In genomic region chr13:98050041-98050466, GRCh38 we compare ENCODE assay signal across 1 cellular context.
TF ChIP-seq lines count a peak whose summit lies in the region.

No MANE protein-coding gene starts in this region.

TF ChIP-seq in HepG2, 621 proteins besides CTCF, POLR2A, EP300 and RAD21 (continued from another document and continues in another):
- TF ChIP-seq ZNF142 (CRISPR knock-in tag; IDR thresholded peaks at IDR 0.05) (no peak), AKAP8 (CRISPR knock-in tag; IDR thresholded peaks at IDR 0.05) (no peak), POGZ (CRISPR knock-in tag; IDR thresholded peaks at IDR 0.05) (peak; percentile 62; the same call in 1 of the 2 replicates), KLF16 (CRISPR knock-in tag; IDR thresholded peaks at IDR 0.05) (no peak; a peak in 1 of 4 replicates), GRHL1 (CRISPR knock-in tag; conservative IDR thresholded peaks at IDR 0.05) (no peak), ZNF275 (CRISPR knock-in tag; IDR thresholded peaks at IDR 0.05; ENCODE audit: borderline replicate concordance) (no peak), ZNF501 (CRISPR knock-in tag; IDR thresholded peaks at IDR 0.05) (no peak), ZNF430 (CRISPR knock-in tag; IDR thresholded peaks at IDR 0.05) (0 out of 2 replicates have a peak, but pooled peaks have one; percentile 60), PATZ1 (CRISPR knock-in tag; IDR thresholded peaks at IDR 0.05) (no peak), HNRNPL (IDR thresholded peaks at IDR 0.05; ENCODE audit: low read depth, low read length) (no peak), CAMTA2 (CRISPR knock-in tag; IDR thresholded peaks at IDR 0.05; ENCODE audit: borderline replicate concordance) (no peak), PRDM10 (CRISPR knock-in tag; IDR thresholded peaks at IDR 0.05; ENCODE audit: low read depth) (no peak), ETV5 (CRISPR knock-in tag; IDR thresholded peaks at IDR 0.05; ENCODE audit: borderline replicate concordance) (peak; percentile 95), ZBTB34 (CRISPR knock-in tag; IDR thresholded peaks at IDR 0.05) (no peak), ZNF264 (CRISPR knock-in tag; IDR thresholded peaks at IDR 0.05) (no peak), JUND (CRISPR knock-in tag; IDR thresholded peaks at IDR 0.05) (no peak), TGIF2 (CRISPR knock-in tag; IDR thresholded peaks at IDR 0.05) (no peak), ZNF616 (CRISPR knock-in tag; IDR thresholded peaks at IDR 0.05; ENCODE audit: low read depth) (no peak), CERS6 (CRISPR knock-in tag; IDR thresholded peaks at IDR 0.05) (no peak), DRAP1 (CRISPR knock-in tag; IDR thresholded peaks at IDR 0.05) (no peak; the same call in 1 of the 2 replicates), IRX3 (CRISPR knock-in tag; IDR thresholded peaks at IDR 0.05; ENCODE audit: borderline replicate concordance, low read depth) (no peak), MXD3 (CRISPR knock-in tag; IDR thresholded peaks at IDR 0.05) (no peak), TBL1XR1 (IDR thresholded peaks at IDR 0.05; ENCODE audit: borderline replicate concordance, low read length, partially characterized antibody) (no peak), ZNF564 (CRISPR knock-in tag; IDR thresholded peaks at IDR 0.05) (no peak), ZNF367 (CRISPR knock-in tag; IDR thresholded peaks at IDR 0.05; ENCODE audit: borderline replicate concordance) (no peak), HMG20A (CRISPR knock-in tag; IDR thresholded peaks at IDR 0.05; ENCODE audit: borderline replicate concordance) (peak; percentile 93), USF2 (IDR thresholded peaks at IDR 0.05; ENCODE audit: low read depth, low read length) (no peak), USF2 (CRISPR knock-in tag; IDR thresholded peaks at IDR 0.05; ENCODE audit: borderline replicate concordance) (no peak), ZNF552 (CRISPR knock-in tag; IDR thresholded peaks at IDR 0.05; ENCODE audit: borderline replicate concordance) (no peak), MXD1 (CRISPR knock-in tag; IDR thresholded peaks at IDR 0.05) (no peak), E2F5 (CRISPR knock-in tag; conservative IDR thresholded peaks at IDR 0.05) (no peak), ZNF431 (CRISPR knock-in tag; IDR thresholded peaks at IDR 0.05; ENCODE audit: borderline replicate concordance, low read depth) (peak; percentile 69; the same call in 1 of the 2 replicates)
